In the genomic region with DNA sequence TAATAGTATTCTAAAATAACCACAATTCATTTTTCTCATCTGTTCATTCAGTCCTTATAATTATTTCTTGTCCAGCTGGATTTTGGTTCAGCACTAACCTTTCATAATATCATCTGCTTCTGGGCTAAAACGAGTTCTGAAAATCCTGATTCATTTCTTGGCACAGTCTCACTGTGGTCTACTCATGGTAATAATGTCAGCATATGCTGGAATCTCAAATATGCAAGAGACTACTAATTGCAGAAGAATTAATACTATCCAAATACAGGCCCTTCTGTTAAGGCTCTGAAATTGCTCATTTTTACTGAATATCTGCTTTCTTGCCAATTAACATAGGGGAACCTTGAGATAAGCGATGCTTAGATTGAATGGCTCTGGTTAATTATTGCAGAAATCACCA, we compare ENCODE assay signal across 16 cellular contexts.
A peak's percentile ranks its signal among the peaks of the same experiment; 100 is the strongest.
DNase-seq lines count a peak whose midpoint lies in the region; ATAC-seq, FAIRE-seq and TF ChIP-seq lines count a peak whose summit lies in the region.
"Had no signal": no experiment of that assay in that cellular context is flagged by ENCODE, and none has a peak within 500 bp of the region (broad histone marks: within the 10 kb centered on the region; RNA-seq: fewer than 3 reads in every experiment).

No MANE protein-coding gene starts in this region.

- ATAC-seq in CD4-positive, alpha-beta T cell (ENCODE audit: poor library complexity): no peak
- ATAC-seq: WTC11 had no signal

- peak overlapping the region; percentile 61 for H3K4me2 ChIP-seq in mammary epithelial cell (ENCODE audit: insufficient read depth, low read depth, low read length)
- no peak overlapping the region for H3K4me2 ChIP-seq in PC-9
- H3K4me2 ChIP-seq: BLaER1 had no signal

- no peaks in the 10 kb centered on the region for H3K27me3 Mint-ChIP-seq in activated T-cell treated with anti-CD3 and anti-CD28 coated beads, Interleukin-2, amount 50 U/mL, for 24 hours
- no peaks in the 10 kb centered on the region for H3K27me3 Mint-ChIP-seq in CD4-positive, alpha-beta T cell
- H3K27me3 Mint-ChIP-seq: activated naive CD4-positive, alpha-beta T cell treated with anti-CD3 and anti-CD28 coated beads, Interleukin-2, amount 10 ng/mL, durations not matched to agents 7 days and 5 days; IgD-negative memory B cell had no signal

- no TSS peak for BruUV-seq in mammary epithelial cell (replicated peaks; lab: Mats Ljungman, UMichigan)
- no TSS peak for BruUV-seq in PC-9 (replicated peaks; lab: Mats Ljungman, UMichigan)

- DNase-seq in AG09309 (ENCODE audit: low read depth): peak; percentile 58
- DNase-seq in HTR-8/SVneo (ENCODE audit: insufficient read length, low spot score): peak; percentile 4
- DNase-seq in mammary epithelial cell: peak; percentile 68
- peak; percentile 51 for DNase-seq in iris pigment epithelial cell (ENCODE audit: low read depth)
- no peak for DNase-seq in PC-9
- no peak for DNase-seq in activated T-cell treated with anti-CD3 and anti-CD28 coated beads, Interleukin-2, amount 50 U/mL, for 24 hours
- no peak for DNase-seq in tibial nerve (ENCODE audit: low spot score in 2 of 2)
- DNase-seq in CD4-positive, alpha-beta T cell: no peak
- DNase-seq: activated naive CD4-positive, alpha-beta T cell treated with anti-CD3 and anti-CD28 coated beads, Interleukin-2, amount 10 ng/mL, durations not matched to agents 7 days and 5 days; cerebellar nuclear complex; NCI-H1417 treated with DMSO at 0.1 percent for 48 hours; testis had no signal

- dilution Hi-C loops in mammary epithelial cell (cut with HindIII; ENCODE audit: low sequenced_read_pairs): no loop called here

- no peak overlapping the region for H3K4me3 Mint-ChIP-seq in activated T-cell treated with anti-CD3 and anti-CD28 coated beads, Interleukin-2, amount 50 U/mL, for 24 hours
- H3K4me3 Mint-ChIP-seq in CD4-positive, alpha-beta T cell: no peak overlapping the region
- H3K4me3 Mint-ChIP-seq: activated naive CD4-positive, alpha-beta T cell treated with anti-CD3 and anti-CD28 coated beads, Interleukin-2, amount 10 ng/mL, durations not matched to agents 7 days and 5 days; IgD-negative memory B cell; mesothelial cell of epicardium; WTC11 had no signal

- H3K36me3 Mint-ChIP-seq in activated T-cell treated with anti-CD3 and anti-CD28 coated beads, Interleukin-2, amount 50 U/mL, for 24 hours (ENCODE audit: low read depth): no peaks in the 10 kb centered on the region
- no peaks in the 10 kb centered on the region for H3K36me3 Mint-ChIP-seq in CD4-positive, alpha-beta T cell (ENCODE audit: low read depth)
- H3K36me3 Mint-ChIP-seq: activated naive CD4-positive, alpha-beta T cell treated with anti-CD3 and anti-CD28 coated beads, Interleukin-2, amount 10 ng/mL, durations not matched to agents 7 days and 5 days; IgD-negative memory B cell; mesothelial cell of epicardium had no signal

- H3K4me1 ChIP-seq in mammary epithelial cell (ENCODE audit: insufficient read depth, low read length) (no peaks in the 10 kb centered on the region), PC-9 (replicated peaks; ENCODE audit: insufficient read depth) (no peaks in the 10 kb centered on the region), tibial nerve (no peaks in the 10 kb centered on the region)
- H3K4me1 ChIP-seq: BLaER1, testis had no signal

- H3K9ac ChIP-seq in mammary epithelial cell (ENCODE audit: insufficient read depth, low read length): no peak overlapping the region
- H3K9ac ChIP-seq: BLaER1 had no signal

- in situ Hi-C loops in mammary epithelial cell (cut with MboI; ENCODE audit: low sequenced_read_pairs in 2 of 2): no loop called here

- H3K9me3 ChIP-seq in mammary epithelial cell (replicated peaks; ENCODE audit: insufficient read depth, low read length) (no peaks in the 10 kb centered on the region), PC-9 (ENCODE audit: insufficient read depth, low read depth) (no peaks in the 10 kb centered on the region), tibial nerve (no peaks in the 10 kb centered on the region)
- H3K9me3 ChIP-seq in CD4-positive, alpha-beta T cell (ENCODE audit: control insufficient read depth, low read length): no peaks in the 10 kb centered on the region
- H3K9me3 ChIP-seq: BLaER1, testis had no signal

- no peak for TF ChIP-seq EP300 in tibial nerve (IDR thresholded peaks at IDR 0.05)

- TF ChIP-seq POLR2A in tibial nerve (IDR thresholded peaks at IDR 0.05): no peak

- H4K20me1 ChIP-seq in mammary epithelial cell (ENCODE audit: insufficient read depth, low read length): no peaks in the 10 kb centered on the region
- no peaks in the 10 kb centered on the region for H4K20me1 ChIP-seq in PC-9 (ENCODE audit: insufficient read depth)
- H4K20me1 ChIP-seq: BLaER1 had no signal

- no peak overlapping the region for H3K27ac Mint-ChIP-seq in activated T-cell treated with anti-CD3 and anti-CD28 coated beads, Interleukin-2, amount 50 U/mL, for 24 hours
- H3K27ac Mint-ChIP-seq in CD4-positive, alpha-beta T cell: no peak overlapping the region
- H3K27ac Mint-ChIP-seq: activated naive CD4-positive, alpha-beta T cell treated with anti-CD3 and anti-CD28 coated beads, Interleukin-2, amount 10 ng/mL, durations not matched to agents 7 days and 5 days; IgD-negative memory B cell; mesothelial cell of epicardium; WTC11 had no signal

- TF ChIP-seq CTCF in AG09309 (IDR thresholded peaks at IDR 0.05; ENCODE audit: control insufficient read depth, insufficient read depth, low read depth, low read length, missing control alignments) (no peak), mammary epithelial cell (conservative IDR thresholded peaks at IDR 0.05 in 1 of 2, IDR thresholded peaks at IDR 0.05 in 1 of 2; ENCODE audit: extremely low read depth in 1 of 2, insufficient read depth in 1 of 2, low read depth in 1 of 2, low read length in 2 of 2) (no peak), PC-9 (conservative IDR thresholded peaks at IDR 0.05) (no peak), tibial nerve (IDR thresholded peaks at IDR 0.05) (no peak)
- no peak for TF ChIP-seq CTCF in CD4-positive, alpha-beta T cell (IDR thresholded peaks at IDR 0.05)

- H3K27me3 ChIP-seq in mammary epithelial cell (ENCODE audit: insufficient read depth, low read length) (no peaks in the 10 kb centered on the region), PC-9 (ENCODE audit: insufficient read depth, low read depth) (no peaks in the 10 kb centered on the region), tibial nerve (no peaks in the 10 kb centered on the region)
- H3K27me3 ChIP-seq in CD4-positive, alpha-beta T cell (ENCODE audit: control insufficient read depth, insufficient read depth, low read length): no peaks in the 10 kb centered on the region
- H3K27me3 ChIP-seq: BLaER1, testis had no signal

- FAIRE-seq in HTR-8/SVneo (lab: Jason Lieb, UNC): no peak

- peaks cover 11% of the 10 kb centered on the region for H3K9me3 Mint-ChIP-seq in activated T-cell treated with anti-CD3 and anti-CD28 coated beads, Interleukin-2, amount 50 U/mL, for 24 hours
- H3K9me3 Mint-ChIP-seq in CD4-positive, alpha-beta T cell: peaks cover 4% of the 10 kb centered on the region
- H3K9me3 Mint-ChIP-seq: mesothelial cell of epicardium had no signal

- H3F3A ChIP-seq in PC-9 (ENCODE audit: insufficient read depth, low read depth): no peaks in the 10 kb centered on the region

- H3K4me3 ChIP-seq in AG09309 (ENCODE audit: control insufficient read depth, low read depth, low read length) (no peak overlapping the region), mammary epithelial cell (replicated peaks in 1 of 3; ENCODE audit: insufficient read depth in 1 of 3, low read depth in 2 of 3, low read length in 3 of 3) (no peak overlapping the region), PC-9 (no peak overlapping the region), tibial nerve (no peak overlapping the region)
- H3K4me3 ChIP-seq: BLaER1, testis had no signal

- H3K36me3 ChIP-seq in mammary epithelial cell (ENCODE audit: insufficient read depth, low read length) (no peaks in the 10 kb centered on the region), PC-9 (ENCODE audit: low read depth) (no peaks in the 10 kb centered on the region), tibial nerve (no peaks in the 10 kb centered on the region)
- H3K36me3 ChIP-seq: BLaER1 had no signal

- no peaks in the 10 kb centered on the region for H3K9me2 ChIP-seq in PC-9 (ENCODE audit: insufficient read depth)

- H3K79me2 ChIP-seq in mammary epithelial cell (ENCODE audit: insufficient read depth, low read length) (no peaks in the 10 kb centered on the region), PC-9 (ENCODE audit: low read depth) (no peaks in the 10 kb centered on the region)

- POLR2A ChIA-PET in PC-9 (lab: Charles Lee; ENCODE audit: unreplicated experiment): no interaction called here
- POLR2A ChIA-PET in CD4-positive, alpha-beta T cell (lab: Charles Lee): no interaction called here

- WGBS in mammary epithelial cell (ENCODE audit: low coverage, missing lambda C conversion rate): 0% methylated on average over 2 of the region's 2 CpGs
- 22 to 33% methylated on average over 2 of the region's 2 CpGs for WGBS in tibial nerve, 2 donors

- CTCF ChIA-PET in mammary epithelial cell (lab: Charles Lee; ENCODE audit: low non-redundant PET) (no interaction called here), PC-9 (lab: Charles Lee) (no interaction called here)
- CTCF ChIA-PET in CD4-positive, alpha-beta T cell (lab: Charles Lee): no interaction called here

- intact Hi-C loops in mammary epithelial cell (cut with micrococcal nuclease) (no loop called here), PC-9 (cut with micrococcal nuclease; ENCODE audit: unreplicated experiment) (no loop called here)
- intact Hi-C loops in CD4-positive, alpha-beta T cell (cut with DNase I, micrococcal nuclease): no loop called here

- H2AFZ ChIP-seq in mammary epithelial cell (ENCODE audit: low read depth, low read length): no peak overlapping the region
- H2AFZ ChIP-seq in PC-9: no peak overlapping the region

- H3K4me1 Mint-ChIP-seq in activated T-cell treated with anti-CD3 and anti-CD28 coated beads, Interleukin-2, amount 50 U/mL, for 24 hours (ENCODE audit: low read depth): no peaks in the 10 kb centered on the region
- H3K4me1 Mint-ChIP-seq in CD4-positive, alpha-beta T cell (ENCODE audit: low read depth): no peaks in the 10 kb centered on the region
- H3K4me1 Mint-ChIP-seq: activated naive CD4-positive, alpha-beta T cell treated with anti-CD3 and anti-CD28 coated beads, Interleukin-2, amount 10 ng/mL, durations not matched to agents 7 days and 5 days; IgD-negative memory B cell had no signal

- no peak overlapping the region for H3K27ac ChIP-seq in mammary epithelial cell (ENCODE audit: insufficient read depth, low read depth, low read length)
- H3K27ac ChIP-seq in PC-9: no peak overlapping the region
- H3K27ac ChIP-seq in tibial nerve: no peak overlapping the region
- H3K27ac ChIP-seq in CD4-positive, alpha-beta T cell (ENCODE audit: low read depth, low read length): no peak overlapping the region
- H3K27ac ChIP-seq: BLaER1, testis had no signal

Comparison
In these comparisons a context has a peak if more than half of its experiments do, and no peak if none do; other contexts are left out.
1. DNase-seq: peak in AG09309 (single experiment), HTR-8/SVneo (single experiment), mammary epithelial cell (single experiment) and iris pigment epithelial cell (single experiment); none in PC-9 (0 of 2), activated T-cell treated with anti-CD3 and anti-CD28 coated beads, Interleukin-2, amount 50 U/mL, for 24 hours (single experiment), tibial nerve (0 of 2) and CD4-positive, alpha-beta T cell (0 of 10).